In genomic region chr6:30556006-30556713, GRCh38 we compare ENCODE assay signal across 1 cellular context.
A peak's percentile ranks its signal among the peaks of the same experiment; 100 is the strongest.
TF ChIP-seq lines count a peak whose summit lies in the region.

GNL1 (minus strand) TSS chr6:30556489; CDS start chr6:30556203, 286 bp downstream.

TF ChIP-seq in HepG2, 621 proteins besides CTCF, POLR2A, EP300 and RAD21 (continued from another document and continues in another):
- TF ChIP-seq GPBP1L1 (CRISPR knock-in tag; IDR thresholded peaks at IDR 0.05) (no peak), GZF1 (CRISPR knock-in tag; IDR thresholded peaks at IDR 0.05) (0 out of 2 replicates have a peak, but pooled peaks have one; percentile 68), ARID3A (IDR thresholded peaks at IDR 0.05; ENCODE audit: low read depth, low read length) (peak; percentile 8; the same call in 1 of the 2 replicates), MED8 (CRISPR knock-in tag; IDR thresholded peaks at IDR 0.05; ENCODE audit: insufficient replicate concordance) (peak; percentile 35), KLF12 (CRISPR knock-in tag; IDR thresholded peaks at IDR 0.05; ENCODE audit: borderline replicate concordance) (peak; percentile 25; the same call in 1 of the 2 replicates), BORCS8-MEF2B (CRISPR knock-in tag; IDR thresholded peaks at IDR 0.05) (peak; percentile 94), ZNF549 (CRISPR knock-in tag; IDR thresholded peaks at IDR 0.05) (peak; percentile 45; the same call in 1 of the 2 replicates), ZKSCAN5 (CRISPR knock-in tag; IDR thresholded peaks at IDR 0.05) (no peak), REL (CRISPR knock-in tag; conservative IDR thresholded peaks at IDR 0.05) (peak; percentile 7; the same call in 1 of the 2 replicates), KLF15 (CRISPR knock-in tag; IDR thresholded peaks at IDR 0.05; ENCODE audit: borderline replicate concordance) (0 out of 2 replicates have a peak, but pooled peaks have one; percentile 79), YY1 (IDR thresholded peaks at IDR 0.05; ENCODE audit: insufficient read depth, insufficient replicate concordance, low read depth, low read length) (peak; percentile 33), ZBTB33 (CRISPR knock-in tag; IDR thresholded peaks at IDR 0.05) (peak; percentile 42), ZMAT3 (CRISPR knock-in tag; conservative IDR thresholded peaks at IDR 0.05) (peak; percentile 16; the same call in 1 of the 2 replicates), E2F1 (CRISPR knock-in tag; IDR thresholded peaks at IDR 0.05) (peak; percentile 76), ISL2 (CRISPR knock-in tag; IDR thresholded peaks at IDR 0.05) (peak; percentile 49; the same call in 1 of the 2 replicates), BRCA1 (CRISPR knock-in tag; IDR thresholded peaks at IDR 0.05) (0 out of 2 replicates have a peak, but pooled peaks have one; percentile 78), TOPORS (CRISPR knock-in tag; IDR thresholded peaks at IDR 0.05) (peak; percentile 92), REST (IDR thresholded peaks at IDR 0.05; ENCODE audit: borderline replicate concordance in 1 of 2, low read depth in 1 of 2, low read length in 2 of 2) (no peak), ZNF225 (CRISPR knock-in tag; IDR thresholded peaks at IDR 0.05) (peak; percentile 54; the same call in 1 of the 2 replicates), ZNF383 (CRISPR knock-in tag; IDR thresholded peaks at IDR 0.05; ENCODE audit: borderline replicate concordance) (peak; percentile 19; the same call in 1 of the 2 replicates), TFE3 (CRISPR knock-in tag; IDR thresholded peaks at IDR 0.05) (0 out of 2 replicates have a peak, but pooled peaks have one; percentile 20), ZNF550 (CRISPR knock-in tag; IDR thresholded peaks at IDR 0.05; ENCODE audit: borderline replicate concordance) (no peak), RARG (CRISPR knock-in tag; IDR thresholded peaks at IDR 0.05; ENCODE audit: low read depth) (no peak), SNAPC4 (CRISPR knock-in tag; IDR thresholded peaks at IDR 0.05) (0 out of 2 replicates have a peak, but pooled peaks have one; percentile 33), MEIS2 (CRISPR knock-in tag; IDR thresholded peaks at IDR 0.05) (peak; percentile 85), U2AF1 (optimal IDR thresholded peaks at IDR 0.05; ENCODE audit: low read depth, low read length) (peak; percentile 65), ZNF260 (CRISPR knock-in tag; IDR thresholded peaks at IDR 0.05; ENCODE audit: borderline replicate concordance, low read depth) (no peak), SKIL (CRISPR knock-in tag; IDR thresholded peaks at IDR 0.05; ENCODE audit: borderline replicate concordance) (peak; percentile 29; the same call in 1 of the 2 replicates), ZSCAN5A (CRISPR knock-in tag; IDR thresholded peaks at IDR 0.05; ENCODE audit: borderline replicate concordance) (0 out of 2 replicates have a peak, but pooled peaks have one; percentile 60), KLF6 (CRISPR knock-in tag; IDR thresholded peaks at IDR 0.05) (no peak), ZNF343 (CRISPR knock-in tag; IDR thresholded peaks at IDR 0.05) (peak; percentile 8; the same call in 1 of the 2 replicates), ZNF354B (CRISPR knock-in tag; IDR thresholded peaks at IDR 0.05) (peak; percentile 65; the same call in 1 of the 2 replicates), IKZF5 (CRISPR knock-in tag; IDR thresholded peaks at IDR 0.05) (no peak; the same call in 1 of the 2 replicates)
